2 cellular contexts compared by ENCODE assay signal in genomic region chr11:56152333-56152732, GRCh38.
TF ChIP-seq lines count a peak whose summit lies in the region.

No MANE protein-coding gene starts in this region.

TF ChIP-seq in A549, 52 proteins besides CTCF, POLR2A, EP300 and RAD21:
- TF ChIP-seq GATA3 (IDR thresholded peaks at IDR 0.05; ENCODE audit: borderline replicate concordance), result no peak
- no peak for TF ChIP-seq TP53 (CRISPR knock-in tag; IDR thresholded peaks at IDR 0.05)
- TF ChIP-seq NFE2L2 (conservative IDR thresholded peaks at IDR 0.05; ENCODE audit: low read length), result no peak
- TF ChIP-seq MAFK (IDR thresholded peaks at IDR 0.05; ENCODE audit: partially characterized antibody), result peak; percentile 69

TF ChIP-seq in H1, 55 proteins besides CTCF, POLR2A, EP300 and RAD21:
- no peak for TF ChIP-seq SIRT6 (IDR thresholded peaks at IDR 0.05; ENCODE audit: low read length)
- no peak for TF ChIP-seq EZH2 (IDR thresholded peaks at IDR 0.05; ENCODE audit: low read depth, low read length, severe bottlenecking)
- TF ChIP-seq SRF (IDR thresholded peaks at IDR 0.05; ENCODE audit: low read depth, low read length), result no peak
- TF ChIP-seq BACH1 (IDR thresholded peaks at IDR 0.05; ENCODE audit: low read length), result 0 out of 2 replicates have a peak, but pooled peaks have one; percentile 39
